16 cellular contexts compared by ENCODE assay signal in genomic region chr4:2940267-2941137, GRCh38. TPM values are rescaled to one million over a fixed set of nuclear protein-coding genes. Genes with fewer than 3 reads are reported as not detected.
DNase-seq lines count a peak whose midpoint lies in the region; ATAC-seq, FAIRE-seq and TF ChIP-seq lines count a peak whose summit lies in the region.
"Had no signal": no experiment of that assay in that cellular context is flagged by ENCODE, and none has a peak within 500 bp of the region (broad histone marks: within the 10 kb centered on the region; RNA-seq: fewer than 3 reads in every experiment).

No MANE protein-coding gene starts in this region.

- H3K9ac ChIP-seq in HCT116 (ENCODE audit: low read length): no peak overlapping the region
- 0 out of 4 replicates have a peak overlapping the region, but pooled peaks of 1 of the 2 experiments have one; percentile 10 for H3K9ac ChIP-seq in K562 (ENCODE audit: insufficient read depth in 1 of 2, low read depth in 2 of 2, low read length in 2 of 2)

- FAIRE-seq in K562 (lab: Jason Lieb, UNC) (no peak), pancreas (lab: Jason Lieb, UNC) (no peak)

- H3K27ac ChIP-seq in HCT116 (ENCODE audit: low read depth, low read length): peak overlapping the region; percentile 27; the same call in 1 of the 2 replicates
- H3K27ac ChIP-seq in K562 (ENCODE audit: extremely low read depth, low read depth, low read length): no peak overlapping the region
- no peak overlapping the region for H3K27ac ChIP-seq in pancreas
- H3K27ac ChIP-seq: cardiac muscle cell, gastrocnemius medialis had no signal

- H2AFZ ChIP-seq in HCT116 (ENCODE audit: low read depth, low read length, poor library complexity, severe bottlenecking): no peak overlapping the region
- H2AFZ ChIP-seq in K562 (ENCODE audit: low read depth, low read length): no peak overlapping the region

- no TSS peak for BruUV-seq in HCT116 (replicated peaks; lab: Mats Ljungman, UMichigan)
- no TSS peak for BruUV-seq in K562 (replicated peaks; lab: Mats Ljungman, UMichigan)

- H4K20me1 ChIP-seq in HCT116 (ENCODE audit: insufficient read depth) (peaks cover 5% of the 10 kb centered on the region; the same call in 1 of the 2 replicates), K562 (replicated peaks; ENCODE audit: control insufficient read depth, insufficient read depth, low read length) (peaks cover 17% of the 10 kb centered on the region; the same call in 1 of the 2 replicates)

- peaks cover 24% of the 10 kb centered on the region for H3K79me2 ChIP-seq in HCT116 (ENCODE audit: insufficient read depth, low read length)
- peaks cover 8% of the 10 kb centered on the region; the same call in 2 of the 3 replicates for H3K79me2 ChIP-seq in K562 (ENCODE audit: control insufficient read depth, insufficient read depth, low read length)

- no peak for TF ChIP-seq RAD21 in HCT116 (IDR thresholded peaks at IDR 0.05; ENCODE audit: low read depth)
- no peak for TF ChIP-seq RAD21 in K562 (CRISPR knock-in tag; conservative IDR thresholded peaks at IDR 0.05 in 1 of 2, IDR thresholded peaks at IDR 0.05 in 1 of 2)

- peak; percentile 1 for DNase-seq in Daoy (ENCODE audit: low read depth)
- no peak for DNase-seq in HCT116 (ENCODE audit: low read depth, low spot score)
- no peak for DNase-seq in K562 (ENCODE audit: extremely low read depth in 1 of 4, low spot score in 3 of 4)
- peak in 4 of 6 donors; percentile 11 to 46 (median 18) for DNase-seq in pancreas
- DNase-seq in NCI-H2107 (lab: John Stamatoyannopoulos, UW): no peak
- no peak for DNase-seq in cerebellum (ENCODE audit: low spot score)
- no peak for DNase-seq in stimulated activated naive CD4-positive, alpha-beta T cell treated with Interleukin-2 at 50 U/mL for 16 hours (lab: John Stamatoyannopoulos, UW)
- DNase-seq: activated gamma-delta T cell; CD4-positive, CD25-positive, alpha-beta regulatory T cell; NCI-H1092; NCI-H226; stimulated activated CD4-positive, alpha-beta T cell treated with anti-CD3 and anti-CD28 coated beads, Interleukin-4, amount 100 ng/mL, for 1 hour had no signal

- in situ Hi-C loops in K562 (cut with MboI): no loop called here

- RAD21 ChIA-PET in HCT116 (lab: Charles Lee; ENCODE audit: low non-redundant PET in 1 of 2, low total read pairs in 2 of 2, uncharacterized antibody in 2 of 2, unreplicated experiment in 2 of 2): no interaction called here

- CTCF ChIA-PET in HCT116 (lab: Charles Lee): no interaction called here
- CTCF ChIA-PET in K562 (lab: Yijun Ruan, JAX; ENCODE audit: low intra/inter-chr PET ratio): no interaction called here

- intact Hi-C loops in HCT116 (cut with micrococcal nuclease): no loop called here
- intact Hi-C loops in K562 (cut with micrococcal nuclease): no loop called here
- intact Hi-C loops in pancreas (cut with DNase I): no loop called here

- TF ChIP-seq EP300 in K562 (IDR thresholded peaks at IDR 0.05; ENCODE audit: low read length): no peak

- H3K27me3 ChIP-seq in HCT116 (ENCODE audit: insufficient read depth, low read length): no peaks in the 10 kb centered on the region
- H3K27me3 ChIP-seq in K562 (ENCODE audit: control insufficient read depth in 2 of 2, insufficient read depth in 2 of 2, low read length in 2 of 2): no peaks in the 10 kb centered on the region
- no peaks in the 10 kb centered on the region for H3K27me3 ChIP-seq in pancreas
- H3K27me3 ChIP-seq: cardiac muscle cell, gastrocnemius medialis had no signal

- H3K4me1 ChIP-seq in HCT116 (ENCODE audit: control insufficient read depth in 1 of 2, insufficient read depth in 2 of 2, low read length in 2 of 2) (peaks cover 24 to 31% of the 10 kb centered on the region in 2 experiments), K562 (replicated peaks in 1 of 2; ENCODE audit: control insufficient read depth in 2 of 2, insufficient read depth in 2 of 2, low read length in 2 of 2) (peaks cover 16 to 31% of the 10 kb centered on the region in 2 experiments; a peak in 4 of 5 replicates), pancreas (peaks cover 0 to 6% (median 2%) of the 10 kb centered on the region in 3 donors)

- ATAC-seq in HCT116: no peak
- no peak for ATAC-seq in K562
- ATAC-seq in pancreas: no peak
- ATAC-seq in GM18858 (IDR thresholded peaks at IDR 0.05; ENCODE audit: unreplicated experiment): no peak
- ATAC-seq: gastrocnemius medialis, SK-N-SH treated with all-trans-retinoic acid at 6 μM for 48 hours had no signal

- no peak overlapping the region for H3K4me3 ChIP-seq in HCT116 (replicated peaks in 1 of 2; ENCODE audit: low read depth in 1 of 2, low read length in 2 of 2)
- H3K4me3 ChIP-seq in K562: no peak overlapping the region
- H3K4me3 ChIP-seq in pancreas: no peak overlapping the region
- H3K4me3 ChIP-seq: cardiac muscle cell, gastrocnemius medialis had no signal

- H3K9me1 ChIP-seq in K562 (ENCODE audit: control insufficient read depth, insufficient read depth, low read length): no peaks in the 10 kb centered on the region

- TF ChIP-seq CTCF in HCT116 (IDR thresholded peaks at IDR 0.05 in 2 of 3, conservative IDR thresholded peaks at IDR 0.05 in 1 of 3; ENCODE audit: borderline replicate concordance in 1 of 3, insufficient read depth in 1 of 3, low read depth in 2 of 3, low read length in 2 of 3) (no peak), K562 (IDR thresholded peaks at IDR 0.05 in 2 of 3, conservative IDR thresholded peaks at IDR 0.05 in 1 of 3; ENCODE audit: insufficient read depth in 2 of 3, low read depth in 1 of 3, low read length in 3 of 3) (no peak), pancreas (IDR thresholded peaks at IDR 0.05) (no peak)

- H3K9me3 ChIP-seq in HCT116 (ENCODE audit: control insufficient read depth in 1 of 2, insufficient read depth in 1 of 2, low read depth in 1 of 2, low read length in 2 of 2) (no peaks in the 10 kb centered on the region), K562 (replicated peaks; ENCODE audit: control insufficient read depth, insufficient read depth, low read depth, low read length) (no peaks in the 10 kb centered on the region), pancreas (no peaks in the 10 kb centered on the region)
- H3K9me3 ChIP-seq: gastrocnemius medialis had no signal

- POLR2A ChIA-PET in HCT116 (lab: Charles Lee) (no interaction called here), K562 (lab: Yijun Ruan, JAX) (interaction anchor here (1.4 kb wide), 1 partner anchor 21 kb away, joined by 4 read pairs; no protein-coding TSS in a partner anchor)

- H3K9me2 ChIP-seq in HCT116 (ENCODE audit: insufficient read depth): no peaks in the 10 kb centered on the region

- H3K36me3 ChIP-seq in HCT116 (ENCODE audit: control insufficient read depth in 1 of 2, insufficient read depth in 2 of 2, low read length in 2 of 2) (peaks cover 47 to 73% of the 10 kb centered on the region in 2 experiments), K562 (ENCODE audit: control insufficient read depth, insufficient read depth, low read length) (peaks cover 88% of the 10 kb centered on the region), pancreas (peaks cover 0 to 58% (median 29%) of the 10 kb centered on the region in 3 donors)

- WGBS in K562 (ENCODE audit: insufficient coverage, low coverage, missing lambda C conversion rate): 96% methylated on average over 27 of the region's 29 CpGs
- 91% methylated on average over 29 of the region's 29 CpGs for WGBS in pancreas, 2 donors

- H3K4me2 ChIP-seq in HCT116 (ENCODE audit: low read length): no peak overlapping the region
- no peak overlapping the region for H3K4me2 ChIP-seq in K562 (ENCODE audit: insufficient read depth, low read length)

- no peak for TF ChIP-seq POLR2A in HCT116 (IDR thresholded peaks at IDR 0.05; ENCODE audit: borderline replicate concordance, extremely low read depth, insufficient read depth, insufficient read length)
- peak; percentile 49; the same call in 1 of the 2 replicates for TF ChIP-seq POLR2A in K562 (conservative IDR thresholded peaks at IDR 0.05)

RNA-seq across cellular contexts. Expression of gene NOP14, which starts 22.7 kb away (rescaled TPM):
- 21.5 and 25.4 TPM in 2 replicates for total RNA-seq in Daoy (2014; rRNA removed; shearing (Covaris generic))
- 67.3 TPM for total RNA-seq in HCT116 (2021; ENCODE audit: unreplicated experiment)
- polyA plus RNA-seq in HCT116 (2012): 39.1 and 51.6 TPM in 2 replicates
- 31.1 and 38.1 TPM in 2 replicates for total RNA-seq in K562 (2011; cell fraction: chromatin; rRNA removed; ENCODE audit: low replicate concordance)
- total RNA-seq in K562 (2011; cell fraction: nucleolus; rRNA removed): 16.3 and 18.0 TPM in 2 replicates
- total RNA-seq in K562 (2011; cell fraction: nucleoplasm; rRNA removed): 15.6 and 17.2 TPM in 2 replicates
- total RNA-seq in K562 (2014; rRNA removed): 50.9 and 56.1 TPM in 2 replicates
- total RNA-seq in K562 (2014; rRNA removed; fragmentation: Illumina TruSeq; extraction: Trizol): 53.8 and 55.0 TPM in 2 replicates
- 61.1 and 61.7 TPM in 2 replicates for total RNA-seq in K562 (2015; rRNA removed; fragmentation: Illumina TruSeq; extraction: Trizol)
- total RNA-seq in K562 (2021): 69.8 and 76.0 TPM in 2 replicates
- 13.4 and 15.2 TPM in 2 replicates for polyA plus RNA-seq in K562 (2011; rRNA removed)
- 9.5 and 9.6 TPM in 2 replicates for polyA plus RNA-seq in K562 (2011; cell fraction: cytosol; rRNA removed)
- polyA plus RNA-seq in K562 (2011; cell fraction: nucleus; rRNA removed): 22.6 and 28.3 TPM in 2 replicates
- polyA plus RNA-seq in K562 (2012): 43.6 and 52.5 TPM in 2 replicates
- polyA plus RNA-seq in K562 (2014; fragmentation: Illumina TruSeq; extraction: Trizol): 62.1 and 62.4 TPM in 2 replicates
- 10 to 100 TPM; 12.7 to 12.9 TPM for polyA plus RNA-seq in K562 (2014; fragmentation: Nextera tagmentation; extraction: Ambion mirVana)
- 30.1 and 33.3 TPM in 2 replicates for polyA plus RNA-seq in K562 (2014; rRNA removed)
- polyA minus RNA-seq in K562 (2011; rRNA and poly(A)+ RNA removed): 32.6 and 36.6 TPM in 2 replicates
- 25.7 and 27.8 TPM in 2 replicates for polyA minus RNA-seq in K562 (2011; cell fraction: cytosol; rRNA and poly(A)+ RNA removed)
- 11.3 and 11.9 TPM in 2 replicates for polyA minus RNA-seq in K562 (2011; cell fraction: nucleus; rRNA and poly(A)+ RNA removed)
- total RNA-seq in pancreas: 10 to 100 TPM; 15.2 to 31.0 (median 19.1) TPM
- 10 to 100 TPM; 11.1 to 15.9 TPM for polyA plus RNA-seq in pancreas
- 7.1 TPM for total RNA-seq in cerebellum

RNA-seq across cellular contexts. Expression of gene GRK4, which starts 22.9 kb away (rescaled TPM):
- 2.9 and 5.9 TPM in 2 replicates for total RNA-seq in Daoy (2014; rRNA removed; shearing (Covaris generic))
- total RNA-seq in HCT116 (2021; ENCODE audit: unreplicated experiment) (4.2 TPM), K562 (2014; rRNA removed) (2.5 and 3.1 TPM in 2 replicates), K562 (2014; rRNA removed; fragmentation: Illumina TruSeq; extraction: Trizol) (4.5 and 4.6 TPM in 2 replicates), K562 (2015; rRNA removed; fragmentation: Illumina TruSeq; extraction: Trizol) (3.3 and 3.6 TPM in 2 replicates), K562 (2021) (4.8 and 4.9 TPM in 2 replicates), pancreas (1 to 10 TPM; 4.6 to 6.3 (median 5.3) TPM), cerebellum (26.5 TPM)
- 1.3 and 2.2 TPM in 2 replicates for polyA plus RNA-seq in HCT116 (2012)
- 7.9 and 8.5 TPM in 2 replicates for total RNA-seq in K562 (2011; cell fraction: chromatin; rRNA removed; ENCODE audit: low replicate concordance)
- 6.2 and 7.8 TPM in 2 replicates for total RNA-seq in K562 (2011; cell fraction: nucleolus; rRNA removed)
- 7.3 and 8.0 TPM in 2 replicates for total RNA-seq in K562 (2011; cell fraction: nucleoplasm; rRNA removed)
- polyA plus RNA-seq in K562 (2011; rRNA removed) (3.3 and 4.0 TPM in 2 replicates), K562 (2014; fragmentation: Illumina TruSeq; extraction: Trizol) (2.6 and 3.0 TPM in 2 replicates), K562 (2014; fragmentation: Nextera tagmentation; extraction: Ambion mirVana) (1 to 10 TPM; 1.1 to 1.2 TPM), K562 (2014; rRNA removed) (2.6 and 2.9 TPM in 2 replicates), pancreas (1 to 10 TPM; 7.5 to 9.7 TPM)
- polyA plus RNA-seq in K562 (2011; cell fraction: cytosol; rRNA removed): 2.0 and 3.8 TPM in 2 replicates
- 2.5 and 2.9 TPM in 2 replicates for polyA plus RNA-seq in K562 (2011; cell fraction: nucleus; rRNA removed)
- polyA plus RNA-seq in K562 (2012): 3.1 and 3.7 TPM in 2 replicates
- 3.0 and 3.2 TPM in 2 replicates for polyA minus RNA-seq in K562 (2011; rRNA and poly(A)+ RNA removed)
- 2.3 and 2.4 TPM in 2 replicates for polyA minus RNA-seq in K562 (2011; cell fraction: cytosol; rRNA and poly(A)+ RNA removed)
- 1.9 and 3.2 TPM in 2 replicates for polyA minus RNA-seq in K562 (2011; cell fraction: nucleus; rRNA and poly(A)+ RNA removed)

Comparison
In these comparisons a context has a peak if more than half of its experiments do, and no peak if none do; other contexts are left out.
1. DNase-seq: peak in Daoy (single experiment) and pancreas (4 of 6); none in HCT116 (single experiment), K562 (0 of 4), NCI-H2107 (single experiment), cerebellum (single experiment) and stimulated activated naive CD4-positive, alpha-beta T cell treated with Interleukin-2 at 50 U/mL for 16 hours (single experiment).